Comparison of ENCODE assay signal across 13 cellular contexts in the genomic region with DNA sequence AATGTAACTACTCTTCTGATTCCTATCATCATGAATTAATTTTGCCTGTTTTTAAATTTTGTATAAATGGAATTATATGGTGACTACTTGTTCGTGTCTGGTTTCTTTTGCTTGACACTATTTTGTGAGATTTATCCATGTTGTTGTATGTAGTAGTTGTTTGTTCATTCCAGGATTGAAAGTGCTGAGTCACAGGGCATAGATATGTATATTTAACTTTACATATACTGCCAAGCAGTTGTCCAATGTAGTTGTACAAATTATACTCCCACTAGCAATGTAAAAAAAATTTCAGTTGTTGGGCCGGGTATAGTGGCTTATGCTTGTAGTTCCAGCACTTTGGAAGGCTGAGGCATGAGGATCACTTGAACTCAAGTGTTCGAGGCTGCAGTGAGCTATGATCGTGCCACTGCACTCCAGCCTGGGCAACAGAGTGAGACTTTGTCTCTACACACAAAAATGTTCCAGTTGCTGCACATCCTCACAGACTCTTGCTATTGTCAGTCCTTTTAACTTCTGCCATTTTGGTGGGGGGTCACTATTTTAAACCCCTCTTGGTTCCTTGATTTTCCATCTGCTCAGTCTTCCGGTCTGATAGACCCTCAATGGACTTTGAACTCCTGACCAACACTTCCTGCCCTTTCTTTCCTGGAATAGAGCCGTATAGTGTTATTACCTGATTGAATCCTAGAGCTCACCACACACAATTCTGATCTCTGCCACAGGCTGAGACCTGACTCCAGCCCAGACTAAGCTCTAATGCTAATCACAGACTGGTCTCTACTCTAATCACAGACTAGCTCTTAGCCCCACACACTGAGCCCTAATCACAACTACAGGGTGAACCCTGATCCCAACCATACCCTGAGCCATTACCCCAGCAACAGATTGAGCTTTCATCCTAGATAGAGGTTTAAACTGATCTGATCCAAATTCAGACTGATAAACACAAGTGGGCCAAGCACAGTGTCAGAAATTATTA.
DNase-seq lines count a peak whose midpoint lies in the region; ATAC-seq and TF ChIP-seq lines count a peak whose summit lies in the region.
"Had no signal": no experiment of that assay in that cellular context is flagged by ENCODE, and none has a peak within 500 bp of the region (broad histone marks: within the 10 kb centered on the region; RNA-seq: fewer than 3 reads in every experiment).

No MANE protein-coding gene starts in this region.

- H3K79me1 ChIP-seq in IMR-90 (ENCODE audit: low read depth in 1 of 2, low read length in 2 of 2) = no peaks in the 10 kb centered on the region

- H3K27ac ChIP-seq in IMR-90 (ENCODE audit: insufficient read depth, low read length) = no peak overlapping the region
- H3K27ac ChIP-seq in ascending aorta = no peak overlapping the region
- H3K27ac ChIP-seq: heart right ventricle, transverse colon had no signal

- no peaks in the 10 kb centered on the region for H3K27me3 Mint-ChIP-seq in activated naive CD8-positive, alpha-beta T cell
- no peaks in the 10 kb centered on the region for H3K27me3 Mint-ChIP-seq in neural crest cell (ENCODE audit: low read depth)

- no peaks in the 10 kb centered on the region for H3K36me3 Mint-ChIP-seq in activated naive CD8-positive, alpha-beta T cell
- H3K36me3 Mint-ChIP-seq in neural crest cell (ENCODE audit: low read depth) = no peaks in the 10 kb centered on the region

- H3K9me3 Mint-ChIP-seq in activated naive CD8-positive, alpha-beta T cell (ENCODE audit: low read depth) = no peaks in the 10 kb centered on the region
- H3K9me3 Mint-ChIP-seq in neural crest cell = no peaks in the 10 kb centered on the region

- TF ChIP-seq RAD21 in IMR-90 (IDR thresholded peaks at IDR 0.05; ENCODE audit: low read length) = no peak

- peaks cover 27% of the 10 kb centered on the region for H3K4me1 Mint-ChIP-seq in activated naive CD8-positive, alpha-beta T cell (ENCODE audit: low read depth)
- H3K4me1 Mint-ChIP-seq in neural crest cell = peaks cover 25% of the 10 kb centered on the region

- H3K4me1 ChIP-seq in IMR-90 (ENCODE audit: control insufficient read depth, insufficient read depth, low read length) = no peaks in the 10 kb centered on the region
- no peaks in the 10 kb centered on the region for H3K4me1 ChIP-seq in ascending aorta
- H3K4me1 ChIP-seq: transverse colon had no signal

- peak overlapping the region; percentile 9; the same call in 1 of the 2 replicates for H2BK20ac ChIP-seq in IMR-90 (ENCODE audit: low read depth, low read length)

- H4K91ac ChIP-seq in IMR-90 (ENCODE audit: insufficient read depth, low read depth, low read length) = no peak overlapping the region

- intact Hi-C loops in IMR-90 (cut with micrococcal nuclease) (loop anchor here (5.0 kb wide), 1 partner anchor 34 kb away; no protein-coding TSS in a partner anchor), ascending aorta (cut with DNase I) (no loop called here)

- DNase-seq in D341Med (ENCODE audit: low spot score) = peak; percentile 47
- peak; percentile 12 for DNase-seq in IMR-90
- DNase-seq in neural crest cell (ENCODE audit: low read depth, low spot score) = no peak
- DNase-seq in ascending aorta (ENCODE audit: low spot score in 2 of 2) = no peak
- no peak for DNase-seq in NCI-H146 (lab: John Stamatoyannopoulos, UW)
- DNase-seq: cortex of kidney, GDM1, heart right ventricle, kidney glomerular epithelial cell, NCI-H2107, transverse colon had no signal

- CTCF ChIA-PET in IMR-90 (lab: Yijun Ruan, JAX) = no interaction called here

- peak overlapping the region; percentile 14; the same call in 1 of the 2 replicates for H3K18ac ChIP-seq in IMR-90 (ENCODE audit: low read depth, low read length)

- H3K4ac ChIP-seq in IMR-90 (ENCODE audit: low read depth, low read length) = no peak overlapping the region

- H2BK5ac ChIP-seq in IMR-90 (ENCODE audit: low read depth, low read length, poor library complexity, severe bottlenecking) = no peak overlapping the region

- H3K4me3 Mint-ChIP-seq in activated naive CD8-positive, alpha-beta T cell = peak overlapping the region; percentile 33
- no peak overlapping the region for H3K4me3 Mint-ChIP-seq in neural crest cell

- no peak overlapping the region; the same call in 1 of the 2 replicates for H2BK120ac ChIP-seq in IMR-90 (ENCODE audit: low read depth, low read length)

- in situ Hi-C loops in IMR-90 (cut with MboI; ENCODE audit: low sequenced_read_pairs) = no loop called here

- POLR2A ChIA-PET in IMR-90 (lab: Charles Lee; ENCODE audit: unreplicated experiment) = no interaction called here

- BruUV-seq in IMR-90 (replicated peaks; lab: Mats Ljungman, UMichigan) = no TSS peak

- H3K14ac ChIP-seq in IMR-90 (replicated peaks; ENCODE audit: low read depth, low read length) = no peak overlapping the region

- H3K9me1 ChIP-seq in IMR-90 (ENCODE audit: insufficient read depth, low read length) = no peaks in the 10 kb centered on the region

- dilution Hi-C loops in IMR-90 (cut with HindIII; ENCODE audit: low sequenced_read_pairs, unreplicated experiment) = no loop called here

- peak overlapping the region; percentile 4 for H3K27ac Mint-ChIP-seq in activated naive CD8-positive, alpha-beta T cell
- H3K27ac Mint-ChIP-seq in neural crest cell (ENCODE audit: unreplicated experiment) = peak overlapping the region; percentile 19

- 83% methylated on average over 1 of the region's 6 CpGs; no CpG with 5 or more reads in 1 of the 2 experiments for WGBS in IMR-90 (ENCODE audit: extremely low coverage in 2 of 2, insufficient read length in 1 of 2), 2 experiments

- no peak overlapping the region for H3K23ac ChIP-seq in IMR-90 (ENCODE audit: low read depth, low read length)

- peak; percentile 57; the same call in 1 of the 2 replicates for ATAC-seq in IMR-90 (ENCODE audit: low read depth)
- ATAC-seq in HG02852 (IDR thresholded peaks at IDR 0.05; ENCODE audit: unreplicated experiment) = no peak
- ATAC-seq: heart right ventricle had no signal

- no peak for TF ChIP-seq POLR2A in IMR-90 (IDR thresholded peaks at IDR 0.05; ENCODE audit: low read depth, low read length)

- H4K20me1 ChIP-seq in IMR-90 (ENCODE audit: insufficient read depth, low read length) = no peaks in the 10 kb centered on the region

- no peak overlapping the region for H3K4me3 ChIP-seq in IMR-90 (ENCODE audit: insufficient read depth, low read depth, low read length)
- H3K4me3 ChIP-seq in ascending aorta = no peak overlapping the region
- H3K4me3 ChIP-seq: heart right ventricle, transverse colon had no signal

- no peak overlapping the region for H2BK15ac ChIP-seq in IMR-90 (ENCODE audit: low read depth, low read length)

- peak overlapping the region; percentile 23; the same call in 1 of the 2 replicates for H4K5ac ChIP-seq in IMR-90 (ENCODE audit: low read depth, low read length)

- H3K9me3 ChIP-seq in IMR-90 (ENCODE audit: control insufficient read depth, insufficient read depth, low read length) (no peaks in the 10 kb centered on the region), ascending aorta (no peaks in the 10 kb centered on the region)
- H3K9me3 ChIP-seq: heart right ventricle, transverse colon had no signal

- H3K4me2 ChIP-seq in IMR-90 (ENCODE audit: low read depth, low read length) = no peak overlapping the region

- no peak for TF ChIP-seq CTCF in IMR-90 (conservative IDR thresholded peaks at IDR 0.05; ENCODE audit: low read depth, low read length)
- TF ChIP-seq CTCF in neural crest cell (conservative IDR thresholded peaks at IDR 0.05) = no peak
- no peak for TF ChIP-seq CTCF in ascending aorta (IDR thresholded peaks at IDR 0.05)

- H3K27me3 ChIP-seq in IMR-90 (ENCODE audit: control insufficient read depth, insufficient read depth, low read length) (peaks cover 11% of the 10 kb centered on the region), ascending aorta (no peaks in the 10 kb centered on the region)

- H3K36me3 ChIP-seq in IMR-90 (ENCODE audit: control insufficient read depth, insufficient read depth, low read length) (no peaks in the 10 kb centered on the region), ascending aorta (no peaks in the 10 kb centered on the region)
- H3K36me3 ChIP-seq: heart right ventricle, transverse colon had no signal

- H2AFZ ChIP-seq in IMR-90 (replicated peaks; ENCODE audit: low read length, poor library complexity) = no peak overlapping the region

- no peak overlapping the region for H4K8ac ChIP-seq in IMR-90 (ENCODE audit: low read depth in 2 of 2, low read length in 2 of 2)

- no peak overlapping the region for H2AK9ac ChIP-seq in IMR-90 (replicated peaks; ENCODE audit: low read depth, low read length, poor library complexity)

- no peak overlapping the region for H2AK5ac ChIP-seq in IMR-90 (ENCODE audit: low read depth, low read length)

- H3K56ac ChIP-seq in IMR-90 (ENCODE audit: extremely low read depth, insufficient read depth, low read length) = no peak overlapping the region

- no peak overlapping the region for H3K9ac ChIP-seq in IMR-90 (ENCODE audit: low read depth, low read length)

TF ChIP-seq in IMR-90, 13 proteins besides CTCF, POLR2A, EP300 and RAD21:
- TF ChIP-seq NFE2L2 (IDR thresholded peaks at IDR 0.05; ENCODE audit: low read depth, low read length) = peak; percentile 88
- TF ChIP-seq CEBPB (IDR thresholded peaks at IDR 0.05; ENCODE audit: low read depth, low read length) = no peak

Comparison
In these comparisons a context has a peak if more than half of its experiments do, and no peak if none do; other contexts are left out.
1. DNase-seq: peak in D341Med (single experiment) and IMR-90 (single experiment); none in neural crest cell (single experiment), ascending aorta (0 of 2) and NCI-H146 (single experiment).